Comparison of ENCODE assay signal across 2 cellular contexts in genomic region chr3:38349684-38350359, GRCh38.
TF ChIP-seq lines count a peak whose summit lies in the region.

No MANE protein-coding gene starts in this region.

TF ChIP-seq in HEK293, 187 proteins besides CTCF, POLR2A, EP300 and RAD21 (continued from another document):
- TF ChIP-seq, protein P1, sequence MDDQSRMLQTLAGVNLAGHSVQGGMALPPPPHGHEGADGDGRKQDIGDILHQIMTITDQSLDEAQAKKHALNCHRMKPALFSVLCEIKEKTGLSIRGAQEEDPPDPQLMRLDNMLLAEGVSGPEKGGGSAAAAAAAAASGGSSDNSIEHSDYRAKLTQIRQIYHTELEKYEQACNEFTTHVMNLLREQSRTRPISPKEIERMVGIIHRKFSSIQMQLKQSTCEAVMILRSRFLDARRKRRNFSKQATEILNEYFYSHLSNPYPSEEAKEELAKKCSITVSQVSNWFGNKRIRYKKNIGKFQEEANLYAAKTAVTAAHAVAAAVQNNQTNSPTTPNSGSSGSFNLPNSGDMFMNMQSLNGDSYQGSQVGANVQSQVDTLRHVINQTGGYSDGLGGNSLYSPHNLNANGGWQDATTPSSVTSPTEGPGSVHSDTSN (CRISPR knock-in tag; IDR thresholded peaks at IDR 0.05): no peak
- TF ChIP-seq ZNF530 (tag by site-specific recombination; IDR thresholded peaks at IDR 0.05; ENCODE audit: low read depth) (no peak), ZNF843 (tag by site-specific recombination; IDR thresholded peaks at IDR 0.05) (no peak), ZNF211 (tag by site-specific recombination; IDR thresholded peaks at IDR 0.05; ENCODE audit: low read depth) (no peak), ZNF10 (tag by site-specific recombination; IDR thresholded peaks at IDR 0.05) (peak; percentile 85), ZNF621 (tag by site-specific recombination; IDR thresholded peaks at IDR 0.05) (no peak), ZNF629 (tag by site-specific recombination; IDR thresholded peaks at IDR 0.05) (peak; percentile 56; the same call in 1 of the 2 replicates), ZNF76 (tag by site-specific recombination; IDR thresholded peaks at IDR 0.05; ENCODE audit: borderline replicate concordance, low read depth) (no peak), OVOL3 (tag by site-specific recombination; IDR thresholded peaks at IDR 0.05) (no peak), ZEB2 (tag by site-specific recombination; IDR thresholded peaks at IDR 0.05) (0 out of 2 replicates have a peak, but pooled peaks have one; percentile 30), GLI4 (tag by site-specific recombination; IDR thresholded peaks at IDR 0.05) (no peak)
- TF ChIP-seq, protein P2, sequence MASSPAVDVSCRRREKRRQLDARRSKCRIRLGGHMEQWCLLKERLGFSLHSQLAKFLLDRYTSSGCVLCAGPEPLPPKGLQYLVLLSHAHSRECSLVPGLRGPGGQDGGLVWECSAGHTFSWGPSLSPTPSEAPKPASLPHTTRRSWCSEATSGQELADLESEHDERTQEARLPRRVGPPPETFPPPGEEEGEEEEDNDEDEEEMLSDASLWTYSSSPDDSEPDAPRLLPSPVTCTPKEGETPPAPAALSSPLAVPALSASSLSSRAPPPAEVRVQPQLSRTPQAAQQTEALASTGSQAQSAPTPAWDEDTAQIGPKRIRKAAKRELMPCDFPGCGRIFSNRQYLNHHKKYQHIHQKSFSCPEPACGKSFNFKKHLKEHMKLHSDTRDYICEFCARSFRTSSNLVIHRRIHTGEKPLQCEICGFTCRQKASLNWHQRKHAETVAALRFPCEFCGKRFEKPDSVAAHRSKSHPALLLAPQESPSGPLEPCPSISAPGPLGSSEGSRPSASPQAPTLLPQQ (tag by site-specific recombination; IDR thresholded peaks at IDR 0.05): 0 out of 2 replicates have a peak, but pooled peaks have one; percentile 41
- TF ChIP-seq, protein P3, sequence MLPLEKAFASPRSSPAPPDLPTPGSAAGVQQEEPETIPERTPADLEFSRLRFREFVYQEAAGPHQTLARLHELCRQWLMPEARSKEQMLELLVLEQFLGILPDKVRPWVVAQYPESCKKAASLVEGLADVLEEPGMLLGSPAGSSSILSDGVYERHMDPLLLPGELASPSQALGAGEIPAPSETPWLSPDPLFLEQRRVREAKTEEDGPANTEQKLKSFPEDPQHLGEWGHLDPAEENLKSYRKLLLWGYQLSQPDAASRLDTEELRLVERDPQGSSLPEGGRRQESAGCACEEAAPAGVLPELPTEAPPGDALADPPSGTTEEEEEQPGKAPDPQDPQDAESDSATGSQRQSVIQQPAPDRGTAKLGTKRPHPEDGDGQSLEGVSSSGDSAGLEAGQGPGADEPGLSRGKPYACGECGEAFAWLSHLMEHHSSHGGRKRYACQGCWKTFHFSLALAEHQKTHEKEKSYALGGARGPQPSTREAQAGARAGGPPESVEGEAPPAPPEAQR (tag by site-specific recombination; IDR thresholded peaks at IDR 0.05): no peak

TF ChIP-seq in GM23338, 12 proteins besides CTCF, POLR2A, EP300 and RAD21 (continued from another document):
- TF ChIP-seq, protein P4, sequence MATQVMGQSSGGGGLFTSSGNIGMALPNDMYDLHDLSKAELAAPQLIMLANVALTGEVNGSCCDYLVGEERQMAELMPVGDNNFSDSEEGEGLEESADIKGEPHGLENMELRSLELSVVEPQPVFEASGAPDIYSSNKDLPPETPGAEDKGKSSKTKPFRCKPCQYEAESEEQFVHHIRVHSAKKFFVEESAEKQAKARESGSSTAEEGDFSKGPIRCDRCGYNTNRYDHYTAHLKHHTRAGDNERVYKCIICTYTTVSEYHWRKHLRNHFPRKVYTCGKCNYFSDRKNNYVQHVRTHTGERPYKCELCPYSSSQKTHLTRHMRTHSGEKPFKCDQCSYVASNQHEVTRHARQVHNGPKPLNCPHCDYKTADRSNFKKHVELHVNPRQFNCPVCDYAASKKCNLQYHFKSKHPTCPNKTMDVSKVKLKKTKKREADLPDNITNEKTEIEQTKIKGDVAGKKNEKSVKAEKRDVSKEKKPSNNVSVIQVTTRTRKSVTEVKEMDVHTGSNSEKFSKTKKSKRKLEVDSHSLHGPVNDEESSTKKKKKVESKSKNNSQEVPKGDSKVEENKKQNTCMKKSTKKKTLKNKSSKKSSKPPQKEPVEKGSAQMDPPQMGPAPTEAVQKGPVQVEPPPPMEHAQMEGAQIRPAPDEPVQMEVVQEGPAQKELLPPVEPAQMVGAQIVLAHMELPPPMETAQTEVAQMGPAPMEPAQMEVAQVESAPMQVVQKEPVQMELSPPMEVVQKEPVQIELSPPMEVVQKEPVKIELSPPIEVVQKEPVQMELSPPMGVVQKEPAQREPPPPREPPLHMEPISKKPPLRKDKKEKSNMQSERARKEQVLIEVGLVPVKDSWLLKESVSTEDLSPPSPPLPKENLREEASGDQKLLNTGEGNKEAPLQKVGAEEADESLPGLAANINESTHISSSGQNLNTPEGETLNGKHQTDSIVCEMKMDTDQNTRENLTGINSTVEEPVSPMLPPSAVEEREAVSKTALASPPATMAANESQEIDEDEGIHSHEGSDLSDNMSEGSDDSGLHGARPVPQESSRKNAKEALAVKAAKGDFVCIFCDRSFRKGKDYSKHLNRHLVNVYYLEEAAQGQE (IDR thresholded peaks at IDR 0.05; ENCODE audit: unreplicated experiment): no peak
